Comparison of ENCODE assay signal across 1 cellular context in the genomic region with DNA sequence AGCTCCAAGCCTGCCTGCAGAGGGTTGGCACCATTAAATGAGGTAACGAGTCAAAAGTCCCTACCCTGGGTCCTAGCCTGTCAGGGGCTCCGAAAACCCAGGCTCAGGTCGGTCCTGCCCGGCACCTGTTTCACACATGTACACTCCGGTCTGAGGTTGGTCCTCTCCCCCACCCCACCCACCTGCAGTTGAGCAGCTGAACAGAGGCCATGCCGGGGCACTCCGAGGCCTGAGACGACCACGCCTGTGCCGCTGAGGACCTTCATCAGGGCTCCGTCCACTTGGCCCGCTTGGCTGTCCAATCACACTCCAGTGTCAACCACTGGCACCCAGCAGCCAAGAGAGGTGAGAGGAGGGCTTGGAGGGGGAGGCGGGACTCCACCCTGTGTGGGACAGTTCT.
TF ChIP-seq lines count a peak whose summit lies in the region.

No MANE protein-coding gene starts in this region.

TF ChIP-seq in WTC11, 78 proteins besides CTCF, POLR2A, EP300 and RAD21 (continued from another document):
- TF ChIP-seq, protein P1, sequence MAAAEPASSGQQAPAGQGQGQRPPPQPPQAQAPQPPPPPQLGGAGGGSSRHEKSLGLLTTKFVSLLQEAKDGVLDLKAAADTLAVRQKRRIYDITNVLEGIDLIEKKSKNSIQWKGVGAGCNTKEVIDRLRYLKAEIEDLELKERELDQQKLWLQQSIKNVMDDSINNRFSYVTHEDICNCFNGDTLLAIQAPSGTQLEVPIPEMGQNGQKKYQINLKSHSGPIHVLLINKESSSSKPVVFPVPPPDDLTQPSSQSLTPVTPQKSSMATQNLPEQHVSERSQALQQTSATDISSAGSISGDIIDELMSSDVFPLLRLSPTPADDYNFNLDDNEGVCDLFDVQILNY (CRISPR knock-in tag; IDR thresholded peaks at IDR 0.05), result no peak
- no peak for TF ChIP-seq ZNF219 (CRISPR knock-in tag; IDR thresholded peaks at IDR 0.05; ENCODE audit: borderline replicate concordance)
- TF ChIP-seq, protein P2, sequence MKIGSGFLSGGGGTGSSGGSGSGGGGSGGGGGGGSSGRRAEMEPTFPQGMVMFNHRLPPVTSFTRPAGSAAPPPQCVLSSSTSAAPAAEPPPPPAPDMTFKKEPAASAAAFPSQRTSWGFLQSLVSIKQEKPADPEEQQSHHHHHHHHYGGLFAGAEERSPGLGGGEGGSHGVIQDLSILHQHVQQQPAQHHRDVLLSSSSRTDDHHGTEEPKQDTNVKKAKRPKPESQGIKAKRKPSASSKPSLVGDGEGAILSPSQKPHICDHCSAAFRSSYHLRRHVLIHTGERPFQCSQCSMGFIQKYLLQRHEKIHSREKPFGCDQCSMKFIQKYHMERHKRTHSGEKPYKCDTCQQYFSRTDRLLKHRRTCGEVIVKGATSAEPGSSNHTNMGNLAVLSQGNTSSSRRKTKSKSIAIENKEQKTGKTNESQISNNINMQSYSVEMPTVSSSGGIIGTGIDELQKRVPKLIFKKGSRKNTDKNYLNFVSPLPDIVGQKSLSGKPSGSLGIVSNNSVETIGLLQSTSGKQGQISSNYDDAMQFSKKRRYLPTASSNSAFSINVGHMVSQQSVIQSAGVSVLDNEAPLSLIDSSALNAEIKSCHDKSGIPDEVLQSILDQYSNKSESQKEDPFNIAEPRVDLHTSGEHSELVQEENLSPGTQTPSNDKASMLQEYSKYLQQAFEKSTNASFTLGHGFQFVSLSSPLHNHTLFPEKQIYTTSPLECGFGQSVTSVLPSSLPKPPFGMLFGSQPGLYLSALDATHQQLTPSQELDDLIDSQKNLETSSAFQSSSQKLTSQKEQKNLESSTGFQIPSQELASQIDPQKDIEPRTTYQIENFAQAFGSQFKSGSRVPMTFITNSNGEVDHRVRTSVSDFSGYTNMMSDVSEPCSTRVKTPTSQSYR (CRISPR knock-in tag; IDR thresholded peaks at IDR 0.05), result no peak
- TF ChIP-seq CBFB (CRISPR knock-in tag; IDR thresholded peaks at IDR 0.05; ENCODE audit: low read depth), result no peak
